In genomic region chr11:116262370-116262769, GRCh38 we compare ENCODE assay signal across 26 cellular contexts.
"Had no signal": no experiment of that assay in that cellular context is flagged by ENCODE, and none has a peak within 500 bp of the region (broad histone marks: within the 10 kb centered on the region; RNA-seq: fewer than 3 reads in every experiment).

No MANE protein-coding gene starts in this region.

- H3K9me3 Mint-ChIP-seq: effector memory CD8-positive, alpha-beta T cell; naive thymus-derived CD4-positive, alpha-beta T cell; nephron; stimulated activated naive CD8-positive, alpha-beta T cell treated with anti-CD3 and anti-CD28 coated beads, Interleukin-15, amount 100 ng/mL, for 72 hours had no signal

- DNase-seq: cortex of kidney; effector memory CD8-positive, alpha-beta T cell; erythroblast; esophagus squamous epithelium; foreskin melanocyte; glutamatergic neuron; hippocampal formation; left cardiac atrium; left lung; mesenchymal stem cell; naive thymus-derived CD4-positive, alpha-beta T cell; right lobe of liver; small intestine; stimulated activated CD4-positive, alpha-beta T cell treated with anti-CD3 and anti-CD28 coated beads, Interleukin-15, amount 100 ng/mL, for 24 hours; stimulated activated CD4-positive, alpha-beta T cell treated with anti-CD3 and anti-CD28 coated beads, Interleukin-2, amount 100 ng/mL, for 48 hours; stimulated activated naive CD4-positive, alpha-beta T cell; stimulated activated naive CD8-positive, alpha-beta T cell treated with anti-CD3 and anti-CD28 coated beads, Interleukin-15, amount 100 ng/mL, for 72 hours; transverse colon; upper lobe of right lung; uterus had no signal

- H3K36me3 ChIP-seq: esophagus squamous epithelium, heart right ventricle, left lung, neutrophil, right lobe of liver, suprapubic skin, transverse colon, upper lobe of right lung, uterus had no signal

- H2AFZ ChIP-seq: parathyroid adenoma had no signal

- H3K27ac Mint-ChIP-seq: effector memory CD8-positive, alpha-beta T cell; naive thymus-derived CD4-positive, alpha-beta T cell; progenitor cell of endocrine pancreas; stimulated activated naive CD8-positive, alpha-beta T cell treated with anti-CD3 and anti-CD28 coated beads, Interleukin-15, amount 100 ng/mL, for 72 hours had no signal

- H3K9me3 ChIP-seq: esophagus squamous epithelium, heart right ventricle, left lung, neutrophil, right lobe of liver, suprapubic skin, transverse colon, upper lobe of right lung, uterus had no signal

- H3K27me3 ChIP-seq: neutrophil, right lobe of liver, upper lobe of right lung had no signal

- H3K4me1 ChIP-seq: esophagus squamous epithelium, left lung, parathyroid adenoma, right lobe of liver, suprapubic skin, transverse colon, upper lobe of right lung, uterus had no signal

- H3K4me3 ChIP-seq: esophagus squamous epithelium, heart right ventricle, left lung, right lobe of liver, suprapubic skin, transverse colon, upper lobe of right lung, uterus had no signal

- H3K4me3 Mint-ChIP-seq: effector memory CD8-positive, alpha-beta T cell; naive thymus-derived CD4-positive, alpha-beta T cell; nephron; stimulated activated naive CD8-positive, alpha-beta T cell treated with anti-CD3 and anti-CD28 coated beads, Interleukin-15, amount 100 ng/mL, for 72 hours had no signal

- H3K79me2 ChIP-seq: parathyroid adenoma had no signal

- H3K27ac ChIP-seq: esophagus squamous epithelium, heart right ventricle, left lung, neutrophil, parathyroid adenoma, right lobe of liver, suprapubic skin, transverse colon, upper lobe of right lung, uterus had no signal

- H3K9ac ChIP-seq: parathyroid adenoma had no signal

- ATAC-seq: effector memory CD8-positive, alpha-beta T cell; left lung; naive thymus-derived CD4-positive, alpha-beta T cell; right lobe of liver; stimulated activated naive CD8-positive, alpha-beta T cell treated with anti-CD3 and anti-CD28 coated beads, Interleukin-15, amount 100 ng/mL, for 72 hours; upper lobe of right lung had no signal

- H3K4me1 Mint-ChIP-seq: naive thymus-derived CD4-positive, alpha-beta T cell; stimulated activated naive CD8-positive, alpha-beta T cell treated with anti-CD3 and anti-CD28 coated beads, Interleukin-15, amount 100 ng/mL, for 72 hours had no signal
